Comparison of ENCODE assay signal across 2 cellular contexts in genomic region chr11:75813126-75813525, GRCh38.
TF ChIP-seq lines count a peak whose summit lies in the region.

No MANE protein-coding gene starts in this region.

TF ChIP-seq in HCT116, 20 proteins besides CTCF, POLR2A, EP300 and RAD21:
- TF ChIP-seq ZBTB33 (IDR thresholded peaks at IDR 0.05; ENCODE audit: extremely low read depth, insufficient replicate concordance, low read length), result no peak
- TF ChIP-seq SP1 (IDR thresholded peaks at IDR 0.05; ENCODE audit: low read depth), result no peak
- TF ChIP-seq ELF1 (IDR thresholded peaks at IDR 0.05; ENCODE audit: borderline replicate concordance, low read depth), result no peak
- no peak for TF ChIP-seq EGR1 (IDR thresholded peaks at IDR 0.05; ENCODE audit: low read depth)
- no peak for TF ChIP-seq REST (IDR thresholded peaks at IDR 0.05; ENCODE audit: low read depth)
- TF ChIP-seq JUND (IDR thresholded peaks at IDR 0.05), result no peak
- TF ChIP-seq ZFX (IDR thresholded peaks at IDR 0.05), result no peak
- no peak for TF ChIP-seq FOSL1 (IDR thresholded peaks at IDR 0.05; ENCODE audit: low read depth)
- no peak for TF ChIP-seq ATF3 (IDR thresholded peaks at IDR 0.05)
- no peak for TF ChIP-seq EZH2phosphoT487 (IDR thresholded peaks at IDR 0.05; ENCODE audit: borderline replicate concordance)
- no peak for TF ChIP-seq CEBPB (IDR thresholded peaks at IDR 0.05; ENCODE audit: low read depth)
- TF ChIP-seq SIN3A (IDR thresholded peaks at IDR 0.05; ENCODE audit: low read depth), result no peak
- no peak for TF ChIP-seq ZNF274 (IDR thresholded peaks at IDR 0.05; ENCODE audit: low read depth, low read length)
- TF ChIP-seq CBX3 (IDR thresholded peaks at IDR 0.05; ENCODE audit: low read depth), result no peak
- no peak for TF ChIP-seq POLR2AphosphoS5 (IDR thresholded peaks at IDR 0.05; ENCODE audit: low read depth, low read length)
TF ChIP-seq in HCT116: peak in this region for 0.

TF ChIP-seq in endothelial cell of umbilical vein, 7 proteins besides CTCF, POLR2A, EP300 and RAD21:
- TF ChIP-seq POLR2AphosphoS5 (IDR thresholded peaks at IDR 0.05; ENCODE audit: insufficient read depth, low read depth, low read length), result no peak
- TF ChIP-seq EZH2 (IDR thresholded peaks at IDR 0.05; ENCODE audit: borderline replicate concordance, low read depth, low read length, severe bottlenecking), result no peak
- no peak for TF ChIP-seq JUN (IDR thresholded peaks at IDR 0.05; ENCODE audit: borderline replicate concordance, insufficient read depth, insufficient read length, low read depth)
- TF ChIP-seq GATA2 (IDR thresholded peaks at IDR 0.05; ENCODE audit: insufficient read depth, insufficient read length, low read depth, low read length), result no peak
- no peak for TF ChIP-seq MAX (IDR thresholded peaks at IDR 0.05; ENCODE audit: insufficient read depth, insufficient read length)
- no peak for TF ChIP-seq MYC (IDR thresholded peaks at IDR 0.05; ENCODE audit: low read depth, low read length)
- no peak for TF ChIP-seq FOS (IDR thresholded peaks at IDR 0.05; ENCODE audit: borderline replicate concordance, insufficient read depth, low read length)
